ENCODE assay signal across 20 cellular contexts in the genomic region with DNA sequence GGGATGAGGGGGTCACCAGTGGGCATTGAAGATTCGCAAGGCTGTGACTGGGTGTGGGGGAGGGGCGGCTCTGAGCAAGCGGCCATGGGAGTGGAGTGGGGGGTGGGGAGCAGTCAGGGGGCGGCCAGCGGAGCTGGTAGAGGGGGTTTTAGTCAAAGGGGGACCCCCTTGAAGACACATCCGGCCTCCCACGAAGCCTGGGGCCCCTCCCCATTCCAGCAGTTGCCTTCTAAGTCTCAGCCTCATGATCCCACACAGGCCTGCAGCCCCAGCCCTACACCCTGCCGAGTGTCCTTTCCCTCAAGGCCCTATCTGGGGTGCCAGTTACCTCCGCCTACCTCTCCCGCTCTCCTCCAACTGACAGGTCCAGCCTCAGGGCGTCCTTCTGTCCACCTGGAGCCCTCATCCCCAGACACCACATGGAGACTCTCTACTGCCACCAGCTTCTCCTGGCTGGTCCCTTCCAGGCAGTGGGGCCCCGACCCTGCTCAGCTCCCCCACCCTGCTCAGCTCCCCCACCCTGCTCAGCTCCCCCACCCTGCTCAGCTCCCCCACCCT.
DNase-seq lines count a peak whose midpoint lies in the region; ATAC-seq, FAIRE-seq and TF ChIP-seq lines count a peak whose summit lies in the region.
"Had no signal": no experiment of that assay in that cellular context is flagged by ENCODE, and none has a peak within 500 bp of the region (broad histone marks: within the 10 kb centered on the region; RNA-seq: fewer than 3 reads in every experiment).

No MANE protein-coding gene starts in this region.

- peak; percentile 32 for ATAC-seq in stimulated activated naive CD8-positive, alpha-beta T cell treated with anti-CD3 and anti-CD28 coated beads, Interleukin-15, Interleukin-2, amounts not matched to agents 100 U/mL and 50 U/mL, for 24 hours
- ATAC-seq in HG03175 (IDR thresholded peaks at IDR 0.05; ENCODE audit: unreplicated experiment): no peak
- ATAC-seq: PC-3 had no signal

- no peaks in the 10 kb centered on the region for H3K36me3 ChIP-seq in kidney (ENCODE audit: control insufficient read depth in 1 of 2, insufficient read depth in 2 of 2, low read length in 2 of 2)
- H3K36me3 ChIP-seq: HAP-1 had no signal

- FAIRE-seq in kidney (lab: Jason Lieb, UNC): no peak

- no peak for TF ChIP-seq CTCF in kidney (IDR thresholded peaks at IDR 0.05; ENCODE audit: borderline replicate concordance, extremely low read depth, insufficient read depth)

- peak; percentile 46 for DNase-seq in activated CD8-positive, alpha-beta memory T cell treated with anti-CD3 and anti-CD28 coated beads, Interleukin-2, amount 50 U/mL, for 48 hours
- no peak for DNase-seq in activated CD8-positive, alpha-beta memory T cell treated with anti-CD3 and anti-CD28 coated beads for 24 hours
- DNase-seq in NCI-H69 (lab: John Stamatoyannopoulos, UW): peak; percentile 5
- peak; percentile 56 for DNase-seq in kidney
- DNase-seq in stimulated activated naive CD8-positive, alpha-beta T cell treated with anti-CD3 and anti-CD28 coated beads, Interleukin-15, Interleukin-2, amounts not matched to agents 100 U/mL and 50 U/mL, for 24 hours: no peak
- no peak for DNase-seq in stimulated activated CD4-positive, alpha-beta T cell treated with anti-CD3 and anti-CD28 coated beads, Interleukin-4, amount 100 ng/mL, for 4 hours
- no peak for DNase-seq in stimulated activated CD4-positive, alpha-beta T cell treated with anti-CD3 and anti-CD28 coated beads, Interleukin-2, amount 100 ng/mL, for 24 hours
- DNase-seq: 8988T, DMS79 treated with DMSO at 0.1 percent for 48 hours, KBM-7, NCI-H1105 treated with DMSO at 0.1 percent for 48 hours, NCI-H1694 treated with DMSO at 0.1 percent for 48 hours, NCI-H2107, NCI-H226, NCI-H524, PC-3, SIG-M5 had no signal

- no peak overlapping the region for H3K4me3 ChIP-seq in kidney (ENCODE audit: low read length in 2 of 2)
- H3K4me3 ChIP-seq: HAP-1 had no signal

- no peak overlapping the region for H3K27ac ChIP-seq in kidney (ENCODE audit: low read depth in 2 of 2, low read length in 2 of 2)
- H3K27ac ChIP-seq: RWPE1 had no signal

- intact Hi-C loops in kidney (cut with DNase I): no loop called here

- H3K9me3 ChIP-seq in kidney (ENCODE audit: control insufficient read depth in 1 of 2, low read length in 2 of 2): no peaks in the 10 kb centered on the region

- no peaks in the 10 kb centered on the region for H3K4me1 ChIP-seq in kidney (ENCODE audit: control insufficient read depth in 1 of 2, insufficient read depth in 1 of 2, low read depth in 1 of 2, low read length in 2 of 2)
- H3K4me1 ChIP-seq: HAP-1 had no signal

- no peak overlapping the region for H3K9ac ChIP-seq in kidney (ENCODE audit: low read length in 2 of 2)

Comparison
In these comparisons a context has a peak if more than half of its experiments do, and no peak if none do; other contexts are left out.
1. DNase-seq: peak in activated CD8-positive, alpha-beta memory T cell treated with anti-CD3 and anti-CD28 coated beads, Interleukin-2, amount 50 U/mL, for 48 hours (single experiment), NCI-H69 (single experiment) and kidney (single experiment); none in activated CD8-positive, alpha-beta memory T cell treated with anti-CD3 and anti-CD28 coated beads for 24 hours (single experiment), stimulated activated naive CD8-positive, alpha-beta T cell treated with anti-CD3 and anti-CD28 coated beads, Interleukin-15, Interleukin-2, amounts not matched to agents 100 U/mL and 50 U/mL, for 24 hours (single experiment), stimulated activated CD4-positive, alpha-beta T cell treated with anti-CD3 and anti-CD28 coated beads, Interleukin-4, amount 100 ng/mL, for 4 hours (0 of 2) and stimulated activated CD4-positive, alpha-beta T cell treated with anti-CD3 and anti-CD28 coated beads, Interleukin-2, amount 100 ng/mL, for 24 hours (0 of 2).